In the genomic region with DNA sequence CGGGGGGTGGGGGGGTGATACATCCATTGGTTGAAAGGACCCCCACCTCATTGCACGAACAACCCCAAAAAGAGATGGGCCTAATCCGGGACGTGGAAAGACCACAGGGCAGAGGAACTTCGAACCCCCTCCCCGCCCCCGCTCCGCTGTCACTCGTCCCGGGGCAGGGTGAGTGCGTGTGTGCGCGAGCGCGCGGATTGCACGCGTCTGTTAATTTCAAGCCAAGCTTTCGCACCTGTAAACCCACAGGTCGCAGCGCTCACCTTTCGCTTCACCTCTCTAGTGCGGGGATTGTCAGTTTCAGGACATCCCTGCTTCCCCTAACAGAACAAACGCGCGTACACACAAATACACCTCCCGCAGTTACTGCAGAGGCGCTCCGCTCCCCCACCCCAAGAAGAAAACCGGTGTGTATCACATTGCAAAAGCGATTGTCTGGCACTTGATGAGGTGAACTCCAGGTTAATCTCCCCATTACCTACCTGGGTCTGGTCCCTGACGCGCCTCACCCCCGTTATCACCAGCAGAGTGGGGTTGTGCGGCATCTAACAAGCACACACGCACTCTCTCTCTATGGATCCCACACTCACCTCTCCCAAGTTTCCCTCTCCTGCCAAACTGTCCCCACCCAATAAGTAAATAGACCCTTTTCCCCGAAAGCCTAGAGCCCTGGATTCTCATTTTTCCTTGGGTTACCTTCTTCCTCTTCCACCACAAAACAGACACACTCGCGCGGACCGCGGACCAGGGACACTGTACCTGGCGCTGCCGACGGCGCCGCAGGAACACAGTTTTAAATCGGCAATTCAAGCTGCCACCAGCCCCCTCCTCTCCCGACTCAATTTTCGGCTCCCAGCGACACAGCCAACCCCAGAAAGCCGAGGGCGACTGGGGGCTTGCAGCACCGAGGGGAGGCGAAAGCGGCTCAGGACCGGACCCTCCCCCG, we compare ENCODE assay signal across 1 cellular context.
TF ChIP-seq lines count a peak whose summit lies in the region.

No MANE protein-coding gene starts in this region.

TF ChIP-seq in GM23338, 12 proteins besides CTCF, POLR2A, EP300 and RAD21 (continued from another document):
- TF ChIP-seq, protein P1, sequence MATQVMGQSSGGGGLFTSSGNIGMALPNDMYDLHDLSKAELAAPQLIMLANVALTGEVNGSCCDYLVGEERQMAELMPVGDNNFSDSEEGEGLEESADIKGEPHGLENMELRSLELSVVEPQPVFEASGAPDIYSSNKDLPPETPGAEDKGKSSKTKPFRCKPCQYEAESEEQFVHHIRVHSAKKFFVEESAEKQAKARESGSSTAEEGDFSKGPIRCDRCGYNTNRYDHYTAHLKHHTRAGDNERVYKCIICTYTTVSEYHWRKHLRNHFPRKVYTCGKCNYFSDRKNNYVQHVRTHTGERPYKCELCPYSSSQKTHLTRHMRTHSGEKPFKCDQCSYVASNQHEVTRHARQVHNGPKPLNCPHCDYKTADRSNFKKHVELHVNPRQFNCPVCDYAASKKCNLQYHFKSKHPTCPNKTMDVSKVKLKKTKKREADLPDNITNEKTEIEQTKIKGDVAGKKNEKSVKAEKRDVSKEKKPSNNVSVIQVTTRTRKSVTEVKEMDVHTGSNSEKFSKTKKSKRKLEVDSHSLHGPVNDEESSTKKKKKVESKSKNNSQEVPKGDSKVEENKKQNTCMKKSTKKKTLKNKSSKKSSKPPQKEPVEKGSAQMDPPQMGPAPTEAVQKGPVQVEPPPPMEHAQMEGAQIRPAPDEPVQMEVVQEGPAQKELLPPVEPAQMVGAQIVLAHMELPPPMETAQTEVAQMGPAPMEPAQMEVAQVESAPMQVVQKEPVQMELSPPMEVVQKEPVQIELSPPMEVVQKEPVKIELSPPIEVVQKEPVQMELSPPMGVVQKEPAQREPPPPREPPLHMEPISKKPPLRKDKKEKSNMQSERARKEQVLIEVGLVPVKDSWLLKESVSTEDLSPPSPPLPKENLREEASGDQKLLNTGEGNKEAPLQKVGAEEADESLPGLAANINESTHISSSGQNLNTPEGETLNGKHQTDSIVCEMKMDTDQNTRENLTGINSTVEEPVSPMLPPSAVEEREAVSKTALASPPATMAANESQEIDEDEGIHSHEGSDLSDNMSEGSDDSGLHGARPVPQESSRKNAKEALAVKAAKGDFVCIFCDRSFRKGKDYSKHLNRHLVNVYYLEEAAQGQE (IDR thresholded peaks at IDR 0.05; ENCODE audit: unreplicated experiment), result no peak
- TF ChIP-seq, protein P2, sequence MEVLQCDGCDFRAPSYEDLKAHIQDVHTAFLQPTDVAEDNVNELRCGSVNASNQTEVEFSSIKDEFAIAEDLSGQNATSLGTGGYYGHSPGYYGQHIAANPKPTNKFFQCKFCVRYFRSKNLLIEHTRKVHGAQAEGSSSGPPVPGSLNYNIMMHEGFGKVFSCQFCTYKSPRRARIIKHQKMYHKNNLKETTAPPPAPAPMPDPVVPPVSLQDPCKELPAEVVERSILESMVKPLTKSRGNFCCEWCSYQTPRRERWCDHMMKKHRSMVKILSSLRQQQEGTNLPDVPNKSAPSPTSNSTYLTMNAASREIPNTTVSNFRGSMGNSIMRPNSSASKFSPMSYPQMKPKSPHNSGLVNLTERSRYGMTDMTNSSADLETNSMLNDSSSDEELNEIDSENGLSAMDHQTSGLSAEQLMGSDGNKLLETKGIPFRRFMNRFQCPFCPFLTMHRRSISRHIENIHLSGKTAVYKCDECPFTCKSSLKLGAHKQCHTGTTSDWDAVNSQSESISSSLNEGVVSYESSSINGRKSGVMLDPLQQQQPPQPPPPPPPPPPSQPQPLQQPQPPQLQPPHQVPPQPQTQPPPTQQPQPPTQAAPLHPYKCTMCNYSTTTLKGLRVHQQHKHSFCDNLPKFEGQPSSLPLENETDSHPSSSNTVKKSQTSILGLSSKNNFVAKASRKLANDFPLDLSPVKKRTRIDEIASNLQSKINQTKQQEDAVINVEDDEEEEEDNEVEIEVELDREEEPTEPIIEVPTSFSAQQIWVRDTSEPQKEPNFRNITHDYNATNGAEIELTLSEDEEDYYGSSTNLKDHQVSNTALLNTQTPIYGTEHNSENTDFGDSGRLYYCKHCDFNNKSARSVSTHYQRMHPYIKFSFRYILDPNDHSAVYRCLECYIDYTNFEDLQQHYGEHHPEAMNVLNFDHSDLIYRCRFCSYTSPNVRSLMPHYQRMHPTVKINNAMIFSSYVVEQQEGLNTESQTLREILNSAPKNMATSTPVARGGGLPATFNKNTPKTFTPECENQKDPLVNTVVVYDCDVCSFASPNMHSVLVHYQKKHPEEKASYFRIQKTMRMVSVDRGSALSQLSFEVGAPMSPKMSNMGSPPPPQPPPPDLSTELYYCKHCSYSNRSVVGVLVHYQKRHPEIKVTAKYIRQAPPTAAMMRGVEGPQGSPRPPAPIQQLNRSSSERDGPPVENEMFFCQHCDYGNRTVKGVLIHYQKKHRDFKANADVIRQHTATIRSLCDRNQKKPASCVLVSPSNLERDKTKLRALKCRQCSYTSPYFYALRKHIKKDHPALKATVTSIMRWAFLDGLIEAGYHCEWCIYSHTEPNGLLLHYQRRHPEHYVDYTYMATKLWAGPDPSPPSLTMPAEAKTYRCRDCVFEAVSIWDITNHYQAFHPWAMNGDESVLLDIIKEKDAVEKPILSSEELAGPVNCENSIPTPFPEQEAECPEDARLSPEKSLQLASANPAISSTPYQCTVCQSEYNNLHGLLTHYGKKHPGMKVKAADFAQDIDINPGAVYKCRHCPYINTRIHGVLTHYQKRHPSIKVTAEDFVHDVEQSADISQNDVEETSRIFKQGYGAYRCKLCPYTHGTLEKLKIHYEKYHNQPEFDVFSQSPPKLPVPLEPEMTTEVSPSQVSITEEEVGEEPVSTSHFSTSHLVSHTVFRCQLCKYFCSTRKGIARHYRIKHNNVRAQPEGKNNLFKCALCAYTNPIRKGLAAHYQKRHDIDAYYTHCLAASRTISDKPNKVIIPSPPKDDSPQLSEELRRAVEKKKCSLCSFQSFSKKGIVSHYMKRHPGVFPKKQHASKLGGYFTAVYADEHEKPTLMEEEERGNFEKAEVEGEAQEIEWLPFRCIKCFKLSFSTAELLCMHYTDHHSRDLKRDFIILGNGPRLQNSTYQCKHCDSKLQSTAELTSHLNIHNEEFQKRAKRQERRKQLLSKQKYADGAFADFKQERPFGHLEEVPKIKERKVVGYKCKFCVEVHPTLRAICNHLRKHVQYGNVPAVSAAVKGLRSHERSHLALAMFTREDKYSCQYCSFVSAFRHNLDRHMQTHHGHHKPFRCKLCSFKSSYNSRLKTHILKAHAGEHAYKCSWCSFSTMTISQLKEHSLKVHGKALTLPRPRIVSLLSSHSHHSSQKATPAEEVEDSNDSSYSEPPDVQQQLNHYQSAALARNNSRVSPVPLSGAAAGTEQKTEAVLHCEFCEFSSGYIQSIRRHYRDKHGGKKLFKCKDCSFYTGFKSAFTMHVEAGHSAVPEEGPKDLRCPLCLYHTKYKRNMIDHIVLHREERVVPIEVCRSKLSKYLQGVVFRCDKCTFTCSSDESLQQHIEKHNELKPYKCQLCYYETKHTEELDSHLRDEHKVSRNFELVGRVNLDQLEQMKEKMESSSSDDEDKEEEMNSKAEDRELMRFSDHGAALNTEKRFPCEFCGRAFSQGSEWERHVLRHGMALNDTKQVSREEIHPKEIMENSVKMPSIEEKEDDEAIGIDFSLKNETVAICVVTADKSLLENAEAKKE (CRISPR knock-in tag; IDR thresholded peaks at IDR 0.05), result no peak
- TF ChIP-seq CREB1 (CRISPR knock-in tag; IDR thresholded peaks at IDR 0.05; ENCODE audit: low read depth) (no peak), EZH2phosphoT487 (IDR thresholded peaks at IDR 0.05; ENCODE audit: unreplicated experiment) (peak; percentile 75), JUNB (IDR thresholded peaks at IDR 0.05; ENCODE audit: unreplicated experiment) (no peak), EZH2 (IDR thresholded peaks at IDR 0.05; ENCODE audit: low read depth, unreplicated experiment) (peak; percentile 89), ZNF331 (CRISPR knock-in tag; IDR thresholded peaks at IDR 0.05; ENCODE audit: low read depth) (no peak)
TF ChIP-seq in GM23338: peak in this region for 2.
